In genomic region chr16:50841081-50841886, GRCh38 we compare ENCODE assay signal across 8 cellular contexts.
DNase-seq lines count a peak whose midpoint lies in the region; ATAC-seq and TF ChIP-seq lines count a peak whose summit lies in the region.

No MANE protein-coding gene starts in this region.

- H3K27ac ChIP-seq in heart right ventricle (no peak overlapping the region), gastroesophageal sphincter (no peak overlapping the region)

- peaks cover 25% of the 10 kb centered on the region for H3K4me1 Mint-ChIP-seq in activated CD8-positive, alpha-beta memory T cell treated with anti-CD3 and anti-CD28 coated beads, Interleukin-2, amount 10 ng/mL, durations not matched to agents 7 days and 5 days

- H3K9me3 ChIP-seq in heart right ventricle (no peaks in the 10 kb centered on the region), gastroesophageal sphincter (no peaks in the 10 kb centered on the region)

- 14 to 15% methylated on average over 44 of the region's 44 CpGs for WGBS in heart right ventricle, 2 donors
- WGBS in gastroesophageal sphincter (ENCODE audit: low coverage in 1 of 2), 2 donors: 0 to 14% methylated on average over 9 to 20 of the region's 44 CpGs

- H3K4me1 ChIP-seq in heart right ventricle: peaks cover 0 to 9% (median 3%) of the 10 kb centered on the region in 9 donors
- peaks cover 0 to 4% (median 0%) of the 10 kb centered on the region in 3 donors for H3K4me1 ChIP-seq in gastroesophageal sphincter

- peaks cover 45% of the 10 kb centered on the region for H3K27me3 Mint-ChIP-seq in activated CD8-positive, alpha-beta memory T cell treated with anti-CD3 and anti-CD28 coated beads, Interleukin-2, amount 10 ng/mL, durations not matched to agents 7 days and 5 days

- CTCF ChIA-PET in activated CD8-positive, alpha-beta memory T cell treated with anti-CD3 and anti-CD28 coated beads, Interleukin-2, amount 10 ng/mL, durations not matched to agents 7 days and 5 days (lab: Charles Lee): no interaction called here

- TF ChIP-seq CTCF in heart right ventricle (IDR thresholded peaks at IDR 0.05) (no peak), gastroesophageal sphincter (IDR thresholded peaks at IDR 0.05) (no peak)

- ATAC-seq in HG02759 (IDR thresholded peaks at IDR 0.05; ENCODE audit: unreplicated experiment): peak; percentile 50
- ATAC-seq in activated CD8-positive, alpha-beta memory T cell treated with anti-CD3 and anti-CD28 coated beads, Interleukin-2, amount 10 ng/mL, durations not matched to agents 7 days and 5 days: peak; percentile 65
- peak in 1 of 8 donors; percentile 10 for ATAC-seq in heart right ventricle
- no peak for ATAC-seq in gastroesophageal sphincter
- no peak for ATAC-seq in GM21515 (IDR thresholded peaks at IDR 0.05; ENCODE audit: unreplicated experiment)

- H3K4me3 ChIP-seq in heart right ventricle (peak overlapping the region in 9 of 10 donors; percentile 21 to 51 (median 32)), gastroesophageal sphincter (peak overlapping the region in 1 of 2 donors; percentile 33)

- TF ChIP-seq POLR2A in gastroesophageal sphincter (IDR thresholded peaks at IDR 0.05): no peak

- no peaks in the 10 kb centered on the region for H3K36me3 Mint-ChIP-seq in activated CD8-positive, alpha-beta memory T cell treated with anti-CD3 and anti-CD28 coated beads, Interleukin-2, amount 10 ng/mL, durations not matched to agents 7 days and 5 days

- H3K27ac Mint-ChIP-seq in activated CD8-positive, alpha-beta memory T cell treated with anti-CD3 and anti-CD28 coated beads, Interleukin-2, amount 10 ng/mL, durations not matched to agents 7 days and 5 days: no peak overlapping the region

- H3K27me3 ChIP-seq in heart right ventricle (peaks cover 0 to 48% (median 32%) of the 10 kb centered on the region in 7 donors), gastroesophageal sphincter (peaks cover 50% of the 10 kb centered on the region)

- H3K36me3 ChIP-seq in heart right ventricle: no peaks in the 10 kb centered on the region
- no peaks in the 10 kb centered on the region for H3K36me3 ChIP-seq in gastroesophageal sphincter

- peak overlapping the region; percentile 42 for H3K4me3 Mint-ChIP-seq in activated CD8-positive, alpha-beta memory T cell treated with anti-CD3 and anti-CD28 coated beads, Interleukin-2, amount 10 ng/mL, durations not matched to agents 7 days and 5 days

- peak; percentile 43 for DNase-seq in activated CD8-positive, alpha-beta memory T cell treated with anti-CD3 and anti-CD28 coated beads, Interleukin-2, amount 10 ng/mL, durations not matched to agents 7 days and 5 days
- DNase-seq in heart right ventricle: no peak
- peak; percentile 42 for DNase-seq in stimulated activated CD4-positive, alpha-beta T cell treated with anti-CD3 and anti-CD28 coated beads, Interleukin-1b, Interleukin-23, amount 100 ng/mL, for 48 hours
- DNase-seq in HuH-7.5 (ENCODE audit: low spot score): no peak
- DNase-seq in midbrain (lab: John Stamatoyannopoulos, UW): no peak

- no peaks in the 10 kb centered on the region for H3K9me3 Mint-ChIP-seq in activated CD8-positive, alpha-beta memory T cell treated with anti-CD3 and anti-CD28 coated beads, Interleukin-2, amount 10 ng/mL, durations not matched to agents 7 days and 5 days (ENCODE audit: low read depth)

- no peak for TF ChIP-seq EP300 in gastroesophageal sphincter (IDR thresholded peaks at IDR 0.05)

- intact Hi-C loops in heart right ventricle (cut with DNase I): no loop called here

Comparison
In these comparisons a context has a peak if more than half of its experiments do, and no peak if none do; other contexts are left out.
1. ATAC-seq: peak in HG02759 (single experiment) and activated CD8-positive, alpha-beta memory T cell treated with anti-CD3 and anti-CD28 coated beads, Interleukin-2, amount 10 ng/mL, durations not matched to agents 7 days and 5 days (single experiment); none in gastroesophageal sphincter (single experiment) and GM21515 (single experiment).
2. DNase-seq: peak in activated CD8-positive, alpha-beta memory T cell treated with anti-CD3 and anti-CD28 coated beads, Interleukin-2, amount 10 ng/mL, durations not matched to agents 7 days and 5 days (single experiment) and stimulated activated CD4-positive, alpha-beta T cell treated with anti-CD3 and anti-CD28 coated beads, Interleukin-1b, Interleukin-23, amount 100 ng/mL, for 48 hours (single experiment); none in heart right ventricle (0 of 2), HuH-7.5 (single experiment) and midbrain (single experiment).